Comparison of ENCODE assay signal across 15 cellular contexts in the genomic region with DNA sequence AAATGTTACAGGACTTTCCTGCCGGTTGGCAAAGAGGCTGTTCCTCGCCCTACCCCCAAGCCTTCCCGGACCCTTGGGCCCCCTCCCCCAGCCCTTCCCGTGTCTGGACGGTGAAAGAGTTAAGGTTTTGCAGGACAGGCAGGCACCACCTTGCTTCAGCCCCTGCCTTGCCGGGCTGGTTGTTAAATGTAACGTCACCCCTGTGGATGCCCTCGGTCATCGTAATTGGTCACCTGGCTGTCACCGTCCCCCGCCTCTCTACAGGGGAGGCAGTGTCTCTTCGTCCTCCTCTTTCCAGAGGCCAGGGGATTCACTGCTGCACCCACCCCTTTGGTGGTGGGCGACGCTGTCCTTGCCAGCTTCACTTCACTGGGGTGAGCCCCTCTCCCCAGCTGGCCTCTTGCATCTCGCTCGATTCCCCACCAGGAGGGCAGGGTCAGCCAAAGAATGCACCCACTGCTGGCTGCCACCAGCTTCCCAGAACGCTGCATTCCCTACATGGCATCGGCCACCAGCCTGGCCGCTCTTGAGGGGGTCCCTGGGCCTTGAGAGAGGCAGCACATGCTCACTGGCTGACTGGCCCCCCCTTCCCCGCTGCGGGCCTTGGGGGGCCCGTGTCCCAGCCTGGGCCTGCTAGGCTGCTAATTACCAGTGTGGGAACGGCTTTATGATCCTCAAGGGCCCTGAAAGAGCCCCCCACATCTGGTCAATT.
"Had no signal": no experiment of that assay in that cellular context is flagged by ENCODE, and none has a peak within 500 bp of the region (broad histone marks: within the 10 kb centered on the region; RNA-seq: fewer than 3 reads in every experiment).

No MANE protein-coding gene starts in this region.

- H3K4me3 ChIP-seq: lung, tibial nerve, uterus had no signal

- FAIRE-seq: islet of Langerhans had no signal

- H3K9ac ChIP-seq: parathyroid adenoma had no signal

- H3K4me1 ChIP-seq: uterus had no signal

- H3K27ac ChIP-seq: neutrophil, parathyroid adenoma, tibial nerve, uterus had no signal

- H3K9me3 ChIP-seq: neutrophil, tibial nerve, uterus had no signal

- H3K27me3 ChIP-seq: neutrophil, tibial nerve, uterus had no signal

- H2AFZ ChIP-seq: parathyroid adenoma had no signal

- DNase-seq: activated B cell treated with CpG ODN at 0.5 μM for 24 hours; activated CD4-positive, alpha-beta memory T cell treated with anti-CD3 and anti-CD28 coated beads for 36 hours; activated CD4-positive, alpha-beta T cell treated with anti-CD3 and anti-CD28 coated beads for 4 hours; dermis blood vessel endothelial cell; effector memory CD4-positive, alpha-beta T cell; naive B cell; stimulated activated CD4-positive, alpha-beta T cell treated with anti-CD3 and anti-CD28 coated beads, Interleukin-15, amount 100 ng/mL, for 24 hours; stimulated activated CD4-positive, alpha-beta T cell treated with anti-CD3 and anti-CD28 coated beads, Interleukin-2, amount 100 ng/mL, for 48 hours; T-cell; uterus had no signal

- H3K36me3 ChIP-seq: neutrophil, tibial nerve, uterus had no signal
